In genomic region chr9:86405926-86406325, GRCh38 we compare ENCODE assay signal across 1 cellular context.
TF ChIP-seq lines count a peak whose summit lies in the region.

No MANE protein-coding gene starts in this region.

TF ChIP-seq in GM12878, 131 proteins besides CTCF, POLR2A, EP300 and RAD21 (continued from another document):
- no peak for TF ChIP-seq SMARCA5 (IDR thresholded peaks at IDR 0.05)
- TF ChIP-seq RFX5 (IDR thresholded peaks at IDR 0.05; ENCODE audit: low read depth, low read length), result no peak
- TF ChIP-seq SPI1 (IDR thresholded peaks at IDR 0.05; ENCODE audit: borderline replicate concordance, insufficient read depth, low read depth, low read length), result no peak
- no peak for TF ChIP-seq POU2F2 (IDR thresholded peaks at IDR 0.05; ENCODE audit: borderline replicate concordance, low read depth, low read length)
- no peak for TF ChIP-seq BCL11A (IDR thresholded peaks at IDR 0.05; ENCODE audit: low read depth, low read length)
- no peak for TF ChIP-seq PAX5 (IDR thresholded peaks at IDR 0.05; ENCODE audit: borderline replicate concordance, low read depth, low read length)
- TF ChIP-seq E2F8 (IDR thresholded peaks at IDR 0.05; ENCODE audit: low read depth, partially characterized antibody), result no peak
- no peak for TF ChIP-seq RUNX3 (IDR thresholded peaks at IDR 0.05; ENCODE audit: low read length)
- TF ChIP-seq HDGF (IDR thresholded peaks at IDR 0.05), result no peak
